In genomic region chr9:137606005-137606601, GRCh38 we compare ENCODE assay signal across 6 cellular contexts. TPM values are rescaled to one million over a fixed set of nuclear protein-coding genes. Genes with fewer than 3 reads are reported as not detected.
DNase-seq lines count a peak whose midpoint lies in the region; ATAC-seq and TF ChIP-seq lines count a peak whose summit lies in the region.

No MANE protein-coding gene starts in this region.

- H3K4me1 ChIP-seq in right lobe of liver, result peaks cover 0 to 31% (median 3%) of the 10 kb centered on the region in 4 donors

- H3K27me3 Mint-ChIP-seq in activated CD8-positive, alpha-beta T cell treated with anti-CD3 and anti-CD28 coated beads, Interleukin-2, amount 10 ng/mL, durations not matched to agents 7 days and 5 days (ENCODE audit: low read depth), result no peaks in the 10 kb centered on the region

- H3K4me1 Mint-ChIP-seq in activated CD8-positive, alpha-beta T cell treated with anti-CD3 and anti-CD28 coated beads, Interleukin-2, amount 10 ng/mL, durations not matched to agents 7 days and 5 days (ENCODE audit: low read depth), result peaks cover 27% of the 10 kb centered on the region

- POLR2A ChIA-PET in activated CD8-positive, alpha-beta T cell treated with anti-CD3 and anti-CD28 coated beads, Interleukin-2, amount 10 ng/mL, durations not matched to agents 7 days and 5 days (lab: Charles Lee), result no interaction called here

- H3K4me3 Mint-ChIP-seq in activated CD8-positive, alpha-beta T cell treated with anti-CD3 and anti-CD28 coated beads, Interleukin-2, amount 10 ng/mL, durations not matched to agents 7 days and 5 days, result peak overlapping the region; percentile 81

- TF ChIP-seq CTCF in right lobe of liver (IDR thresholded peaks at IDR 0.05), result no peak

- H3K27ac Mint-ChIP-seq in activated CD8-positive, alpha-beta T cell treated with anti-CD3 and anti-CD28 coated beads, Interleukin-2, amount 10 ng/mL, durations not matched to agents 7 days and 5 days, result peak overlapping the region; percentile 71

- CTCF ChIA-PET in activated CD8-positive, alpha-beta T cell treated with anti-CD3 and anti-CD28 coated beads, Interleukin-2, amount 10 ng/mL, durations not matched to agents 7 days and 5 days (lab: Charles Lee), result no interaction called here

- peak overlapping the region; percentile 68 to 82 (median 71) for H3K4me3 ChIP-seq in right lobe of liver

- no peaks in the 10 kb centered on the region for H3K9me3 Mint-ChIP-seq in activated CD8-positive, alpha-beta T cell treated with anti-CD3 and anti-CD28 coated beads, Interleukin-2, amount 10 ng/mL, durations not matched to agents 7 days and 5 days (ENCODE audit: insufficient read depth)

- H3K36me3 Mint-ChIP-seq in activated CD8-positive, alpha-beta T cell treated with anti-CD3 and anti-CD28 coated beads, Interleukin-2, amount 10 ng/mL, durations not matched to agents 7 days and 5 days (ENCODE audit: low read depth), result peaks cover 1% of the 10 kb centered on the region

- TF ChIP-seq POLR2A in right lobe of liver (IDR thresholded peaks at IDR 0.05), result no peak

- no peaks in the 10 kb centered on the region for H3K9me3 ChIP-seq in right lobe of liver

- no peaks in the 10 kb centered on the region for H3K36me3 ChIP-seq in right lobe of liver

- H3K27me3 ChIP-seq in right lobe of liver, result no peaks in the 10 kb centered on the region

- ATAC-seq in HG02642 (IDR thresholded peaks at IDR 0.05; ENCODE audit: poor library complexity, unreplicated experiment), result peak; percentile 13
- peak; percentile 5 for ATAC-seq in activated CD8-positive, alpha-beta T cell treated with anti-CD3 and anti-CD28 coated beads, Interleukin-2, amount 10 ng/mL, durations not matched to agents 7 days and 5 days
- ATAC-seq in right lobe of liver, result peak; percentile 6 to 31 (median 20)

- intact Hi-C loops in right lobe of liver (cut with DNase I), result no loop called here

- H3K27ac ChIP-seq in right lobe of liver, result peak overlapping the region; percentile 26 to 70 (median 68)

- DNase-seq in COLO668 (lab: John Stamatoyannopoulos, UW; ENCODE audit: unreplicated experiment) (peak; percentile 74), right lobe of liver (peak; percentile 67 to 79 (median 77)), GDM1 (lab: John Stamatoyannopoulos, UW) (no peak), OCI-M1 (lab: John Stamatoyannopoulos, UW) (no peak)
- DNase-seq in activated CD8-positive, alpha-beta T cell treated with anti-CD3 and anti-CD28 coated beads, Interleukin-2, amount 10 ng/mL, durations not matched to agents 7 days and 5 days, result no peak

- WGBS in right lobe of liver (ENCODE audit: insufficient coverage, low coverage, low lambda C conversion rate, missing lambda C conversion rate), result 24% methylated on average over 5 of the region's 57 CpGs

RNA-seq across cellular contexts. Expression of gene ARRDC1, which starts 0.6 kb away (rescaled TPM):
- total RNA-seq in activated CD8-positive, alpha-beta T cell treated with anti-CD3 and anti-CD28 coated beads, Interleukin-2, amount 10 ng/mL, durations not matched to agents 7 days and 5 days, result 10 to 100 TPM; 42.3 to 45.1 TPM
- 10 to 100 TPM; 19.1 to 45.0 (median 25.2) TPM for total RNA-seq in right lobe of liver

RNA-seq across cellular contexts. Expression of gene EHMT1, which starts 12.7 kb away (rescaled TPM):
- 100 to 1,000 TPM; 112 to 115 TPM for total RNA-seq in activated CD8-positive, alpha-beta T cell treated with anti-CD3 and anti-CD28 coated beads, Interleukin-2, amount 10 ng/mL, durations not matched to agents 7 days and 5 days
- 10 to 100 TPM; 26.8 to 51.9 (median 36.7) TPM for total RNA-seq in right lobe of liver

RNA-seq across cellular contexts. Expression of gene ZMYND19, which starts 15.8 kb away (rescaled TPM):
- total RNA-seq in activated CD8-positive, alpha-beta T cell treated with anti-CD3 and anti-CD28 coated beads, Interleukin-2, amount 10 ng/mL, durations not matched to agents 7 days and 5 days, result 10 to 100 TPM; 35.4 to 38.3 TPM
- 10 to 100 TPM in 2 of 6 experiments, 1 to 10 TPM in 4; 8.4 to 11.7 (median 9.0) TPM for total RNA-seq in right lobe of liver

RNA-seq across cellular contexts. Expression of gene DPH7, which starts 27.4 kb away (rescaled TPM):
- total RNA-seq in activated CD8-positive, alpha-beta T cell treated with anti-CD3 and anti-CD28 coated beads, Interleukin-2, amount 10 ng/mL, durations not matched to agents 7 days and 5 days, result 10 to 100 TPM; 36.8 to 37.1 TPM
- 10 to 100 TPM in 5 of 6 experiments, 1 to 10 TPM in 1; 9.2 to 17.8 (median 11.8) TPM for total RNA-seq in right lobe of liver

RNA-seq across cellular contexts. Expression of gene MRPL41, which starts 54.4 kb away (rescaled TPM):
- 10 to 100 TPM; 51.4 to 55.5 TPM for total RNA-seq in activated CD8-positive, alpha-beta T cell treated with anti-CD3 and anti-CD28 coated beads, Interleukin-2, amount 10 ng/mL, durations not matched to agents 7 days and 5 days
- 10 to 100 TPM; 43.4 to 97.8 (median 74.0) TPM for total RNA-seq in right lobe of liver

Comparison
In these comparisons a context has a peak if more than half of its experiments do, and no peak if none do; other contexts are left out.
1. DNase-seq: peak in COLO668 (single experiment) and right lobe of liver (3 of 3); none in activated CD8-positive, alpha-beta T cell treated with anti-CD3 and anti-CD28 coated beads, Interleukin-2, amount 10 ng/mL, durations not matched to agents 7 days and 5 days (single experiment), GDM1 (single experiment) and OCI-M1 (single experiment).
2. Peak in every context shown above with its lines, with median percentiles within 50 percentile points of each other: ATAC-seq.